In the genomic region with DNA sequence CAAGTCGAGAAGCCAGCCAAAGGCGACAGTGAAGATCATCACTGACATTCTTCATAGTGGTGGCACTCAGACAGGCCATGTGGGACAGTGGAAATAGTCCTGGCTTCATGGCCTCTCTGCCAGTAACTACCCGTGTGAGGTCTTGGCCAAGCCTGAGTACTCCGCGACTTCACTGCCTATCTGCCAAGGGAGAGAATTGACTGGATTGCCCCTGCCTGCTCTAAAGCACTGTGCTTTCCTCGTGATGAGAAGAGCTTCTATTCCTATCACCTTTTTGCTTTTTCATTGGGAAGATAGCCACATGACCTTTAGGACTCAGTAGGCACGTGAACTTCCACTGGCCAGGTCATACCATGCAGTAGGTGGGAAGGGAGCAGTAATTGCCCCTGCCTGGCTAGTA, we compare ENCODE assay signal across 2 cellular contexts.
TF ChIP-seq lines count a peak whose summit lies in the region.

No MANE protein-coding gene starts in this region.

TF ChIP-seq in GM12878, 131 proteins besides CTCF, POLR2A, EP300 and RAD21:
- TF ChIP-seq, protein P1, sequence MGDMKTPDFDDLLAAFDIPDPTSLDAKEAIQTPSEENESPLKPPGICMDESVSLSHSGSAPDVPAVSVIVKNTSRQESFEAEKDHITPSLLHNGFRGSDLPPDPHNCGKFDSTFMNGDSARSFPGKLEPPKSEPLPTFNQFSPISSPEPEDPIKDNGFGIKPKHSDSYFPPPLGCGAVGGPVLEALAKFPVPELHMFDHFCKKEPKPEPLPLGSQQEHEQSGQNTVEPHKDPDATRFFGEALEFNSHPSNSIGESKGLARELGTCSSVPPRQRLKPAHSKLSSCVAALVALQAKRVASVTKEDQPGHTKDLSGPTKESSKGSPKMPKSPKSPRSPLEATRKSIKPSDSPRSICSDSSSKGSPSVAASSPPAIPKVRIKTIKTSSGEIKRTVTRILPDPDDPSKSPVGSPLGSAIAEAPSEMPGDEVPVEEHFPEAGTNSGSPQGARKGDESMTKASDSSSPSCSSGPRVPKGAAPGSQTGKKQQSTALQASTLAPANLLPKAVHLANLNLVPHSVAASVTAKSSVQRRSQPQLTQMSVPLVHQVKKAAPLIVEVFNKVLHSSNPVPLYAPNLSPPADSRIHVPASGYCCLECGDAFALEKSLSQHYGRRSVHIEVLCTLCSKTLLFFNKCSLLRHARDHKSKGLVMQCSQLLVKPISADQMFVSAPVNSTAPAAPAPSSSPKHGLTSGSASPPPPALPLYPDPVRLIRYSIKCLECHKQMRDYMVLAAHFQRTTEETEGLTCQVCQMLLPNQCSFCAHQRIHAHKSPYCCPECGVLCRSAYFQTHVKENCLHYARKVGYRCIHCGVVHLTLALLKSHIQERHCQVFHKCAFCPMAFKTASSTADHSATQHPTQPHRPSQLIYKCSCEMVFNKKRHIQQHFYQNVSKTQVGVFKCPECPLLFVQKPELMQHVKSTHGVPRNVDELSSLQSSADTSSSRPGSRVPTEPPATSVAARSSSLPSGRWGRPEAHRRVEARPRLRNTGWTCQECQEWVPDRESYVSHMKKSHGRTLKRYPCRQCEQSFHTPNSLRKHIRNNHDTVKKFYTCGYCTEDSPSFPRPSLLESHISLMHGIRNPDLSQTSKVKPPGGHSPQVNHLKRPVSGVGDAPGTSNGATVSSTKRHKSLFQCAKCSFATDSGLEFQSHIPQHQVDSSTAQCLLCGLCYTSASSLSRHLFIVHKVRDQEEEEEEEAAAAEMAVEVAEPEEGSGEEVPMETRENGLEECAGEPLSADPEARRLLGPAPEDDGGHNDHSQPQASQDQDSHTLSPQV (IDR thresholded peaks at IDR 0.05), result no peak
- TF ChIP-seq, protein P2, sequence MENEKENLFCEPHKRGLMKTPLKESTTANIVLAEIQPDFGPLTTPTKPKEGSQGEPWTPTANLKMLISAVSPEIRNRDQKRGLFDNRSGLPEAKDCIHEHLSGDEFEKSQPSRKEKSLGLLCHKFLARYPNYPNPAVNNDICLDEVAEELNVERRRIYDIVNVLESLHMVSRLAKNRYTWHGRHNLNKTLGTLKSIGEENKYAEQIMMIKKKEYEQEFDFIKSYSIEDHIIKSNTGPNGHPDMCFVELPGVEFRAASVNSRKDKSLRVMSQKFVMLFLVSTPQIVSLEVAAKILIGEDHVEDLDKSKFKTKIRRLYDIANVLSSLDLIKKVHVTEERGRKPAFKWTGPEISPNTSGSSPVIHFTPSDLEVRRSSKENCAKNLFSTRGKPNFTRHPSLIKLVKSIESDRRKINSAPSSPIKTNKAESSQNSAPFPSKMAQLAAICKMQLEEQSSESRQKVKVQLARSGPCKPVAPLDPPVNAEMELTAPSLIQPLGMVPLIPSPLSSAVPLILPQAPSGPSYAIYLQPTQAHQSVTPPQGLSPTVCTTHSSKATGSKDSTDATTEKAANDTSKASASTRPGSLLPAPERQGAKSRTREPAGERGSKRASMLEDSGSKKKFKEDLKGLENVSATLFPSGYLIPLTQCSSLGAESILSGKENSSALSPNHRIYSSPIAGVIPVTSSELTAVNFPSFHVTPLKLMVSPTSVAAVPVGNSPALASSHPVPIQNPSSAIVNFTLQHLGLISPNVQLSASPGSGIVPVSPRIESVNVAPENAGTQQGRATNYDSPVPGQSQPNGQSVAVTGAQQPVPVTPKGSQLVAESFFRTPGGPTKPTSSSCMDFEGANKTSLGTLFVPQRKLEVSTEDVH (IDR thresholded peaks at IDR 0.05; ENCODE audit: low read depth, partially characterized antibody), result no peak
- TF ChIP-seq SIX5 (IDR thresholded peaks at IDR 0.05; ENCODE audit: low read depth, low read length, severe bottlenecking) (no peak), CBX5 (IDR thresholded peaks at IDR 0.05; ENCODE audit: low read depth) (no peak), RB1 (IDR thresholded peaks at IDR 0.05; ENCODE audit: borderline replicate concordance) (no peak), ATF7 (IDR thresholded peaks at IDR 0.05; ENCODE audit: low read depth) (no peak), NFXL1 (IDR thresholded peaks at IDR 0.05; ENCODE audit: borderline replicate concordance) (no peak), ZNF622 (IDR thresholded peaks at IDR 0.05) (no peak), RFX5 (IDR thresholded peaks at IDR 0.05; ENCODE audit: low read depth, low read length) (no peak)

TF ChIP-seq in SK-N-SH, 30 proteins besides CTCF, POLR2A, EP300 and RAD21 (continued from another document):
- TF ChIP-seq, protein P3, sequence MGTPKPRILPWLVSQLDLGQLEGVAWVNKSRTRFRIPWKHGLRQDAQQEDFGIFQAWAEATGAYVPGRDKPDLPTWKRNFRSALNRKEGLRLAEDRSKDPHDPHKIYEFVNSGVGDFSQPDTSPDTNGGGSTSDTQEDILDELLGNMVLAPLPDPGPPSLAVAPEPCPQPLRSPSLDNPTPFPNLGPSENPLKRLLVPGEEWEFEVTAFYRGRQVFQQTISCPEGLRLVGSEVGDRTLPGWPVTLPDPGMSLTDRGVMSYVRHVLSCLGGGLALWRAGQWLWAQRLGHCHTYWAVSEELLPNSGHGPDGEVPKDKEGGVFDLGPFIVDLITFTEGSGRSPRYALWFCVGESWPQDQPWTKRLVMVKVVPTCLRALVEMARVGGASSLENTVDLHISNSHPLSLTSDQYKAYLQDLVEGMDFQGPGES (IDR thresholded peaks at IDR 0.05; ENCODE audit: low read depth, low read length), result no peak
- TF ChIP-seq TCF12 (IDR thresholded peaks at IDR 0.05), result no peak
- no peak for TF ChIP-seq MEF2A (IDR thresholded peaks at IDR 0.05; ENCODE audit: borderline replicate concordance, low read depth)
- no peak for TF ChIP-seq FOSL2 (IDR thresholded peaks at IDR 0.05; ENCODE audit: borderline replicate concordance, low read depth)
- TF ChIP-seq FOXM1 (IDR thresholded peaks at IDR 0.05; ENCODE audit: low read depth), result no peak
- TF ChIP-seq TEAD4 (IDR thresholded peaks at IDR 0.05; ENCODE audit: borderline replicate concordance, insufficient read depth), result no peak
- TF ChIP-seq GABPA (IDR thresholded peaks at IDR 0.05; ENCODE audit: low read depth), result no peak
- TF ChIP-seq SMC3 (IDR thresholded peaks at IDR 0.05; ENCODE audit: low read depth, low read length), result no peak
- TF ChIP-seq RCOR1 (IDR thresholded peaks at IDR 0.05; ENCODE audit: low read length), result no peak
- no peak for TF ChIP-seq EZH2phosphoT487 (IDR thresholded peaks at IDR 0.05; ENCODE audit: borderline replicate concordance, low read depth)
- TF ChIP-seq YY1 (IDR thresholded peaks at IDR 0.05; ENCODE audit: low read depth), result no peak
- no peak for TF ChIP-seq NFIC (IDR thresholded peaks at IDR 0.05; ENCODE audit: borderline replicate concordance)
- TF ChIP-seq, protein P4, sequence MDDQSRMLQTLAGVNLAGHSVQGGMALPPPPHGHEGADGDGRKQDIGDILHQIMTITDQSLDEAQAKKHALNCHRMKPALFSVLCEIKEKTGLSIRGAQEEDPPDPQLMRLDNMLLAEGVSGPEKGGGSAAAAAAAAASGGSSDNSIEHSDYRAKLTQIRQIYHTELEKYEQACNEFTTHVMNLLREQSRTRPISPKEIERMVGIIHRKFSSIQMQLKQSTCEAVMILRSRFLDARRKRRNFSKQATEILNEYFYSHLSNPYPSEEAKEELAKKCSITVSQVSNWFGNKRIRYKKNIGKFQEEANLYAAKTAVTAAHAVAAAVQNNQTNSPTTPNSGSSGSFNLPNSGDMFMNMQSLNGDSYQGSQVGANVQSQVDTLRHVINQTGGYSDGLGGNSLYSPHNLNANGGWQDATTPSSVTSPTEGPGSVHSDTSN (IDR thresholded peaks at IDR 0.05), result no peak
- TF ChIP-seq, protein P5, sequence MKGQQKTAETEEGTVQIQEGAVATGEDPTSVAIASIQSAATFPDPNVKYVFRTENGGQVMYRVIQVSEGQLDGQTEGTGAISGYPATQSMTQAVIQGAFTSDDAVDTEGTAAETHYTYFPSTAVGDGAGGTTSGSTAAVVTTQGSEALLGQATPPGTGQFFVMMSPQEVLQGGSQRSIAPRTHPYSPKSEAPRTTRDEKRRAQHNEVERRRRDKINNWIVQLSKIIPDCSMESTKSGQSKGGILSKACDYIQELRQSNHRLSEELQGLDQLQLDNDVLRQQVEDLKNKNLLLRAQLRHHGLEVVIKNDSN (IDR thresholded peaks at IDR 0.05; ENCODE audit: borderline replicate concordance, low read depth), result no peak
- TF ChIP-seq POLR2AphosphoS5 (IDR thresholded peaks at IDR 0.05; ENCODE audit: low read depth, low read length), result no peak
